ENCODE assay signal across 12 cellular contexts in genomic region chr12:116524964-116525379, GRCh38. TPM values are rescaled to one million over a fixed set of nuclear protein-coding genes. Genes with fewer than 3 reads are reported as not detected.
DNase-seq lines count a peak whose midpoint lies in the region; ATAC-seq and TF ChIP-seq lines count a peak whose summit lies in the region.
"Had no signal": no experiment of that assay in that cellular context is flagged by ENCODE, and none has a peak within 500 bp of the region (broad histone marks: within the 10 kb centered on the region; RNA-seq: fewer than 3 reads in every experiment).

No MANE protein-coding gene starts in this region.

- peaks cover 4% of the 10 kb centered on the region for H3K9me3 Mint-ChIP-seq in nephron progenitor cell
- no peaks in the 10 kb centered on the region for H3K9me3 Mint-ChIP-seq in activated CD8-positive, alpha-beta T cell treated with anti-CD3 and anti-CD28 coated beads for 36 hours
- H3K9me3 Mint-ChIP-seq in activated CD4-positive, alpha-beta memory T cell treated with anti-CD3 and anti-CD28 coated beads, Interleukin-2, amount 10 ng/mL, durations not matched to agents 7 days and 5 days = no peaks in the 10 kb centered on the region
- H3K9me3 Mint-ChIP-seq: stimulated activated naive CD8-positive, alpha-beta T cell treated with anti-CD3 and anti-CD28 coated beads, Interleukin-15, amount 100 ng/mL, for 72 hours had no signal

- peaks cover 7% of the 10 kb centered on the region for H3K27me3 Mint-ChIP-seq in nephron progenitor cell (ENCODE audit: low read depth, poor library complexity)
- H3K27me3 Mint-ChIP-seq in activated CD8-positive, alpha-beta T cell treated with anti-CD3 and anti-CD28 coated beads for 36 hours = peaks cover 2% of the 10 kb centered on the region
- H3K27me3 Mint-ChIP-seq in activated CD4-positive, alpha-beta memory T cell treated with anti-CD3 and anti-CD28 coated beads, Interleukin-2, amount 10 ng/mL, durations not matched to agents 7 days and 5 days = peaks cover 23% of the 10 kb centered on the region
- H3K27me3 Mint-ChIP-seq: stimulated activated naive CD8-positive, alpha-beta T cell treated with anti-CD3 and anti-CD28 coated beads, Interleukin-15, amount 100 ng/mL, for 72 hours had no signal

- DNase-seq in AG04450 (ENCODE audit: low read depth, low spot score) = no peak
- peak; percentile 83 for DNase-seq in NT2/D1 (ENCODE audit: low read depth, low spot score)
- no peak for DNase-seq in epithelial cell of prostate (ENCODE audit: low read depth, low spot score)
- DNase-seq in nephron progenitor cell = no peak
- no peak for DNase-seq in activated CD8-positive, alpha-beta T cell treated with anti-CD3 and anti-CD28 coated beads for 36 hours
- no peak for DNase-seq in activated CD4-positive, alpha-beta memory T cell treated with anti-CD3 and anti-CD28 coated beads, Interleukin-2, amount 10 ng/mL, durations not matched to agents 7 days and 5 days
- DNase-seq in activated effector memory CD4-positive, alpha-beta T cell treated with anti-CD3 and anti-CD28 coated beads, Interleukin-2, amount 50 U/mL, for 16 hours = no peak
- DNase-seq: activated effector memory CD4-positive, alpha-beta T cell treated with Interleukin-2 at 50 U/mL for 16 hours; CD4-positive, CD25-positive, alpha-beta regulatory T cell; stimulated activated CD4-positive, alpha-beta T cell treated with anti-CD3 and anti-CD28 coated beads, Interleukin-15, amount 100 ng/mL, for 24 hours; stimulated activated naive CD8-positive, alpha-beta T cell treated with anti-CD3 and anti-CD28 coated beads, Interleukin-15, amount 100 ng/mL, for 72 hours had no signal

- peak overlapping the region; percentile 94 for H3K27ac Mint-ChIP-seq in nephron progenitor cell
- H3K27ac Mint-ChIP-seq in activated CD8-positive, alpha-beta T cell treated with anti-CD3 and anti-CD28 coated beads for 36 hours = no peak overlapping the region
- H3K27ac Mint-ChIP-seq in activated CD4-positive, alpha-beta memory T cell treated with anti-CD3 and anti-CD28 coated beads, Interleukin-2, amount 10 ng/mL, durations not matched to agents 7 days and 5 days = no peak overlapping the region
- H3K27ac Mint-ChIP-seq: CD4-positive, CD25-positive, alpha-beta regulatory T cell had no signal

- POLR2A ChIA-PET in AG04450 (lab: Yijun Ruan, JAX) = interaction anchor here (0.7 to 2.0 kb wide), 2 partner anchors 9 to 91 kb away, joined by 3 to 9 read pairs; no protein-coding TSS in a partner anchor
- POLR2A ChIA-PET in activated CD8-positive, alpha-beta T cell treated with anti-CD3 and anti-CD28 coated beads for 36 hours (lab: Charles Lee) = no interaction called here
- POLR2A ChIA-PET in activated CD4-positive, alpha-beta memory T cell treated with anti-CD3 and anti-CD28 coated beads, Interleukin-2, amount 10 ng/mL, durations not matched to agents 7 days and 5 days (lab: Charles Lee) = interaction anchor here (1.2 kb wide), 1 partner anchor 9 kb away, joined by 3 read pairs; no protein-coding TSS in a partner anchor

- no peak overlapping the region for H3K9ac ChIP-seq in NT2/D1 (ENCODE audit: insufficient read length, low read depth)

- H3K4me3 Mint-ChIP-seq in nephron progenitor cell = peak overlapping the region; percentile 76
- H3K4me3 Mint-ChIP-seq in activated CD8-positive, alpha-beta T cell treated with anti-CD3 and anti-CD28 coated beads for 36 hours = no peak overlapping the region
- no peak overlapping the region for H3K4me3 Mint-ChIP-seq in activated CD4-positive, alpha-beta memory T cell treated with anti-CD3 and anti-CD28 coated beads, Interleukin-2, amount 10 ng/mL, durations not matched to agents 7 days and 5 days
- H3K4me3 Mint-ChIP-seq: CD4-positive, CD25-positive, alpha-beta regulatory T cell; stimulated activated naive CD8-positive, alpha-beta T cell treated with anti-CD3 and anti-CD28 coated beads, Interleukin-15, amount 100 ng/mL, for 72 hours had no signal

- H3K9me3 ChIP-seq in AG04450 (ENCODE audit: control insufficient read depth, insufficient read depth, low read length) (no peaks in the 10 kb centered on the region; the same call in 1 of the 2 replicates), NT2/D1 (ENCODE audit: insufficient read depth, low read length) (no peaks in the 10 kb centered on the region)

- CTCF ChIA-PET in AG04450 (lab: Charles Lee) = interaction anchor here (1.1 kb wide), 1 partner anchor 16 kb away, joined by 4 read pairs; no protein-coding TSS in a partner anchor
- CTCF ChIA-PET in activated CD8-positive, alpha-beta T cell treated with anti-CD3 and anti-CD28 coated beads for 36 hours (lab: Charles Lee) = no interaction called here
- CTCF ChIA-PET in activated CD4-positive, alpha-beta memory T cell treated with anti-CD3 and anti-CD28 coated beads, Interleukin-2, amount 10 ng/mL, durations not matched to agents 7 days and 5 days (lab: Charles Lee) = no interaction called here

- intact Hi-C loops in activated CD8-positive, alpha-beta T cell treated with anti-CD3 and anti-CD28 coated beads for 36 hours (cut with micrococcal nuclease) = no loop called here

- H3K27ac ChIP-seq in AG04450 (ENCODE audit: low read depth, low read length) = no peak overlapping the region
- peak overlapping the region; percentile 82 for H3K27ac ChIP-seq in epithelial cell of prostate

- no peaks in the 10 kb centered on the region for H3K36me3 ChIP-seq in NT2/D1 (ENCODE audit: insufficient read depth, insufficient read length, low read length)

- peaks cover 10% of the 10 kb centered on the region for H3K4me1 ChIP-seq in NT2/D1 (ENCODE audit: insufficient read depth, insufficient read length)

- H3K4me3 ChIP-seq in AG04450 (ENCODE audit: low read depth, low read length) (no peak overlapping the region), NT2/D1 (ENCODE audit: insufficient read length, low read depth) (no peak overlapping the region)

- H3K27me3 ChIP-seq in AG04450 (ENCODE audit: control insufficient read depth, insufficient read depth, low read length) = no peaks in the 10 kb centered on the region
- H3K27me3 ChIP-seq in NT2/D1 (ENCODE audit: insufficient read depth, insufficient read length) = no peaks in the 10 kb centered on the region

- TF ChIP-seq CTCF in AG04450 (IDR thresholded peaks at IDR 0.05; ENCODE audit: low read depth, low read length) (peak; percentile 13; the same call in 1 of the 2 replicates), nephron progenitor cell (IDR thresholded peaks at IDR 0.05) (no peak)
- no peak for TF ChIP-seq CTCF in activated CD8-positive, alpha-beta T cell treated with anti-CD3 and anti-CD28 coated beads for 36 hours (IDR thresholded peaks at IDR 0.05)

- no peak for ATAC-seq in activated CD8-positive, alpha-beta T cell treated with anti-CD3 and anti-CD28 coated beads for 36 hours
- no peak for ATAC-seq in HG02840 (IDR thresholded peaks at IDR 0.05; ENCODE audit: low FRiP score, unreplicated experiment)
- ATAC-seq: stimulated activated naive CD8-positive, alpha-beta T cell treated with anti-CD3 and anti-CD28 coated beads, Interleukin-15, amount 100 ng/mL, for 72 hours had no signal

- H3K36me3 Mint-ChIP-seq in nephron progenitor cell (ENCODE audit: low read depth) = no peaks in the 10 kb centered on the region
- no peaks in the 10 kb centered on the region for H3K36me3 Mint-ChIP-seq in activated CD8-positive, alpha-beta T cell treated with anti-CD3 and anti-CD28 coated beads for 36 hours (ENCODE audit: low read depth)
- H3K36me3 Mint-ChIP-seq in activated CD4-positive, alpha-beta memory T cell treated with anti-CD3 and anti-CD28 coated beads, Interleukin-2, amount 10 ng/mL, durations not matched to agents 7 days and 5 days (ENCODE audit: low read depth) = no peaks in the 10 kb centered on the region
- H3K36me3 Mint-ChIP-seq: CD4-positive, CD25-positive, alpha-beta regulatory T cell had no signal

- peaks cover 86% of the 10 kb centered on the region for H3K4me1 Mint-ChIP-seq in nephron progenitor cell
- H3K4me1 Mint-ChIP-seq in activated CD8-positive, alpha-beta T cell treated with anti-CD3 and anti-CD28 coated beads for 36 hours (ENCODE audit: low read depth) = peaks cover 8% of the 10 kb centered on the region
- H3K4me1 Mint-ChIP-seq in activated CD4-positive, alpha-beta memory T cell treated with anti-CD3 and anti-CD28 coated beads, Interleukin-2, amount 10 ng/mL, durations not matched to agents 7 days and 5 days = peaks cover 6% of the 10 kb centered on the region

RNA-seq across cellular contexts. Expression of gene MAP1LC3B2, which starts 34.2 kb away (rescaled TPM):
- 3.1 and 3.8 TPM in 2 replicates for polyA plus RNA-seq in AG04450 (2011; rRNA removed)
- polyA minus RNA-seq in AG04450 (2011; rRNA and poly(A)+ RNA removed) = 1.2 and 3.0 TPM in 2 replicates
- 1 to 10 TPM; 1.9 to 3.1 TPM for total RNA-seq in activated CD8-positive, alpha-beta T cell treated with anti-CD3 and anti-CD28 coated beads for 36 hours
- total RNA-seq in activated CD4-positive, alpha-beta memory T cell treated with anti-CD3 and anti-CD28 coated beads, Interleukin-2, amount 10 ng/mL, durations not matched to agents 7 days and 5 days = under 1 TPM; 0.68 to 0.83 TPM
